ENCODE assay signal across 1 cellular context in the genomic region with DNA sequence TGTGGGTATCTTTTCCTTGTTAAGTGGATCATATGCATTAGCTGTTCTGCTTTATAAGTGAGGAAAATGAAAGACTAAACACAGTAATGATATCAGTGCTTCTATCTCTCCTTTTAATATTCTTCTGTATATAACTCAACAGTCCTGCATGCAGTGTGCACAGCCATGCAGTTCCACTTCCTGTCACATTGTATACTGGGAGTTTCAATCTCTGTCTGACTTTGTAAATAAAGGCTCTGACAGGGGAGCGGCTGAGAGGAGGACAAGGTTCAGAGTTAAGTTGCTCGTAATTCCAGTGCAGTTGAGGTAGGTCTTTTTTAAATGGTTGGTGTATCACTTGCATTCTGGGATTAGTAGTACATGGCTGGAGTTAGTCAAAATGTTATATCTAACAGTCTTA.
TF ChIP-seq lines count a peak whose summit lies in the region.

No MANE protein-coding gene starts in this region.

TF ChIP-seq in GM23338, 12 proteins besides CTCF, POLR2A, EP300 and RAD21 (continued from another document):
- TF ChIP-seq, protein P1, sequence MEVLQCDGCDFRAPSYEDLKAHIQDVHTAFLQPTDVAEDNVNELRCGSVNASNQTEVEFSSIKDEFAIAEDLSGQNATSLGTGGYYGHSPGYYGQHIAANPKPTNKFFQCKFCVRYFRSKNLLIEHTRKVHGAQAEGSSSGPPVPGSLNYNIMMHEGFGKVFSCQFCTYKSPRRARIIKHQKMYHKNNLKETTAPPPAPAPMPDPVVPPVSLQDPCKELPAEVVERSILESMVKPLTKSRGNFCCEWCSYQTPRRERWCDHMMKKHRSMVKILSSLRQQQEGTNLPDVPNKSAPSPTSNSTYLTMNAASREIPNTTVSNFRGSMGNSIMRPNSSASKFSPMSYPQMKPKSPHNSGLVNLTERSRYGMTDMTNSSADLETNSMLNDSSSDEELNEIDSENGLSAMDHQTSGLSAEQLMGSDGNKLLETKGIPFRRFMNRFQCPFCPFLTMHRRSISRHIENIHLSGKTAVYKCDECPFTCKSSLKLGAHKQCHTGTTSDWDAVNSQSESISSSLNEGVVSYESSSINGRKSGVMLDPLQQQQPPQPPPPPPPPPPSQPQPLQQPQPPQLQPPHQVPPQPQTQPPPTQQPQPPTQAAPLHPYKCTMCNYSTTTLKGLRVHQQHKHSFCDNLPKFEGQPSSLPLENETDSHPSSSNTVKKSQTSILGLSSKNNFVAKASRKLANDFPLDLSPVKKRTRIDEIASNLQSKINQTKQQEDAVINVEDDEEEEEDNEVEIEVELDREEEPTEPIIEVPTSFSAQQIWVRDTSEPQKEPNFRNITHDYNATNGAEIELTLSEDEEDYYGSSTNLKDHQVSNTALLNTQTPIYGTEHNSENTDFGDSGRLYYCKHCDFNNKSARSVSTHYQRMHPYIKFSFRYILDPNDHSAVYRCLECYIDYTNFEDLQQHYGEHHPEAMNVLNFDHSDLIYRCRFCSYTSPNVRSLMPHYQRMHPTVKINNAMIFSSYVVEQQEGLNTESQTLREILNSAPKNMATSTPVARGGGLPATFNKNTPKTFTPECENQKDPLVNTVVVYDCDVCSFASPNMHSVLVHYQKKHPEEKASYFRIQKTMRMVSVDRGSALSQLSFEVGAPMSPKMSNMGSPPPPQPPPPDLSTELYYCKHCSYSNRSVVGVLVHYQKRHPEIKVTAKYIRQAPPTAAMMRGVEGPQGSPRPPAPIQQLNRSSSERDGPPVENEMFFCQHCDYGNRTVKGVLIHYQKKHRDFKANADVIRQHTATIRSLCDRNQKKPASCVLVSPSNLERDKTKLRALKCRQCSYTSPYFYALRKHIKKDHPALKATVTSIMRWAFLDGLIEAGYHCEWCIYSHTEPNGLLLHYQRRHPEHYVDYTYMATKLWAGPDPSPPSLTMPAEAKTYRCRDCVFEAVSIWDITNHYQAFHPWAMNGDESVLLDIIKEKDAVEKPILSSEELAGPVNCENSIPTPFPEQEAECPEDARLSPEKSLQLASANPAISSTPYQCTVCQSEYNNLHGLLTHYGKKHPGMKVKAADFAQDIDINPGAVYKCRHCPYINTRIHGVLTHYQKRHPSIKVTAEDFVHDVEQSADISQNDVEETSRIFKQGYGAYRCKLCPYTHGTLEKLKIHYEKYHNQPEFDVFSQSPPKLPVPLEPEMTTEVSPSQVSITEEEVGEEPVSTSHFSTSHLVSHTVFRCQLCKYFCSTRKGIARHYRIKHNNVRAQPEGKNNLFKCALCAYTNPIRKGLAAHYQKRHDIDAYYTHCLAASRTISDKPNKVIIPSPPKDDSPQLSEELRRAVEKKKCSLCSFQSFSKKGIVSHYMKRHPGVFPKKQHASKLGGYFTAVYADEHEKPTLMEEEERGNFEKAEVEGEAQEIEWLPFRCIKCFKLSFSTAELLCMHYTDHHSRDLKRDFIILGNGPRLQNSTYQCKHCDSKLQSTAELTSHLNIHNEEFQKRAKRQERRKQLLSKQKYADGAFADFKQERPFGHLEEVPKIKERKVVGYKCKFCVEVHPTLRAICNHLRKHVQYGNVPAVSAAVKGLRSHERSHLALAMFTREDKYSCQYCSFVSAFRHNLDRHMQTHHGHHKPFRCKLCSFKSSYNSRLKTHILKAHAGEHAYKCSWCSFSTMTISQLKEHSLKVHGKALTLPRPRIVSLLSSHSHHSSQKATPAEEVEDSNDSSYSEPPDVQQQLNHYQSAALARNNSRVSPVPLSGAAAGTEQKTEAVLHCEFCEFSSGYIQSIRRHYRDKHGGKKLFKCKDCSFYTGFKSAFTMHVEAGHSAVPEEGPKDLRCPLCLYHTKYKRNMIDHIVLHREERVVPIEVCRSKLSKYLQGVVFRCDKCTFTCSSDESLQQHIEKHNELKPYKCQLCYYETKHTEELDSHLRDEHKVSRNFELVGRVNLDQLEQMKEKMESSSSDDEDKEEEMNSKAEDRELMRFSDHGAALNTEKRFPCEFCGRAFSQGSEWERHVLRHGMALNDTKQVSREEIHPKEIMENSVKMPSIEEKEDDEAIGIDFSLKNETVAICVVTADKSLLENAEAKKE (CRISPR knock-in tag; IDR thresholded peaks at IDR 0.05), result no peak
- no peak for TF ChIP-seq EZH2 (IDR thresholded peaks at IDR 0.05; ENCODE audit: low read depth, unreplicated experiment)
- TF ChIP-seq CREB1 (CRISPR knock-in tag; IDR thresholded peaks at IDR 0.05; ENCODE audit: low read depth), result no peak
- no peak for TF ChIP-seq JUNB (IDR thresholded peaks at IDR 0.05; ENCODE audit: unreplicated experiment)
- TF ChIP-seq ZNF114 (CRISPR knock-in tag; IDR thresholded peaks at IDR 0.05), result no peak
- TF ChIP-seq EZH2phosphoT487 (IDR thresholded peaks at IDR 0.05; ENCODE audit: unreplicated experiment), result no peak
